In genomic region chr19:12140545-12141404, GRCh38 we compare ENCODE assay signal across 8 cellular contexts. TPM values are rescaled to one million over a fixed set of nuclear protein-coding genes. Genes with fewer than 3 reads are reported as not detected.
DNase-seq lines count a peak whose midpoint lies in the region; ATAC-seq and TF ChIP-seq lines count a peak whose summit lies in the region.

No MANE protein-coding gene starts in this region.

- peak; percentile 10 for ATAC-seq in HG03196 (IDR thresholded peaks at IDR 0.05; ENCODE audit: unreplicated experiment)
- peak; percentile 91 for ATAC-seq in left lung
- ATAC-seq in GM21576 (IDR thresholded peaks at IDR 0.05; ENCODE audit: unreplicated experiment), result no peak

- peak overlapping the region in 1 of 2 donors; percentile 90 for H3K27ac ChIP-seq in coronary artery
- H3K27ac ChIP-seq in left lung, result peak overlapping the region in 1 of 2 donors; percentile 86

- peaks cover 27% of the 10 kb centered on the region for H3K36me3 Mint-ChIP-seq in activated CD4-positive, alpha-beta T cell treated with anti-CD3 and anti-CD28 coated beads, Interleukin-2, amount 10 ng/mL, durations not matched to agents 24 days and 14 days (ENCODE audit: low read depth)

- H3K4me3 Mint-ChIP-seq in activated CD4-positive, alpha-beta T cell treated with anti-CD3 and anti-CD28 coated beads, Interleukin-2, amount 10 ng/mL, durations not matched to agents 24 days and 14 days, result peak overlapping the region; percentile 90

- H3K27me3 ChIP-seq in left lung, result no peaks in the 10 kb centered on the region

- peaks cover 28% of the 10 kb centered on the region for H3K4me1 Mint-ChIP-seq in activated CD4-positive, alpha-beta T cell treated with anti-CD3 and anti-CD28 coated beads, Interleukin-2, amount 10 ng/mL, durations not matched to agents 24 days and 14 days

- peak overlapping the region; percentile 43 for H3K27ac Mint-ChIP-seq in activated CD4-positive, alpha-beta T cell treated with anti-CD3 and anti-CD28 coated beads, Interleukin-2, amount 10 ng/mL, durations not matched to agents 24 days and 14 days

- peak; percentile 85 for TF ChIP-seq CTCF in GM12874 (IDR thresholded peaks at IDR 0.05; ENCODE audit: insufficient read depth, low read depth, low read length)
- peak; percentile 74 for TF ChIP-seq CTCF in coronary artery (IDR thresholded peaks at IDR 0.05)
- peak; percentile 91 to 98 for TF ChIP-seq CTCF in left lung (IDR thresholded peaks at IDR 0.05)

- H3K4me3 ChIP-seq in coronary artery (peak overlapping the region; percentile 90), left lung (peak overlapping the region; percentile 77 to 78)

- H3K9me3 Mint-ChIP-seq in activated CD4-positive, alpha-beta T cell treated with anti-CD3 and anti-CD28 coated beads, Interleukin-2, amount 10 ng/mL, durations not matched to agents 24 days and 14 days, result peaks cover 8% of the 10 kb centered on the region

- peaks cover 0 to 27% of the 10 kb centered on the region in 2 donors for H3K36me3 ChIP-seq in left lung

- peak; percentile 76 for DNase-seq in NCI-H510A treated with DMSO at 0.1 percent for 48 hours (lab: John Stamatoyannopoulos, UW)
- peak; percentile 95 for DNase-seq in activated CD4-positive, alpha-beta T cell treated with anti-CD3 and anti-CD28 coated beads, Interleukin-2, amount 10 ng/mL, durations not matched to agents 24 days and 14 days
- DNase-seq in coronary artery (ENCODE audit: low spot score), result peak; percentile 89
- peak; percentile 88 to 95 for DNase-seq in left lung
- peak; percentile 85 for DNase-seq in stimulated activated CD4-positive, alpha-beta T cell treated with anti-CD3 and anti-CD28 coated beads, Interleukin-1b, Interleukin-23, amount 100 ng/mL, for 48 hours

- peaks cover 0 to 13% of the 10 kb centered on the region in 2 donors for H3K9me3 ChIP-seq in left lung

- intact Hi-C loops in activated CD4-positive, alpha-beta T cell treated with anti-CD3 and anti-CD28 coated beads, Interleukin-2, amount 10 ng/mL, durations not matched to agents 24 days and 14 days (cut with micrococcal nuclease), result loop anchor here (1.0 kb wide), 7 partner anchors 49 to 343 kb away; no protein-coding TSS in a partner anchor
- intact Hi-C loops in left lung (cut with DNase I), result loop anchor here in 1 of 2 donors (5.0 kb wide), 1 partner anchor 83 kb away; no protein-coding TSS in a partner anchor

- H3K27me3 Mint-ChIP-seq in activated CD4-positive, alpha-beta T cell treated with anti-CD3 and anti-CD28 coated beads, Interleukin-2, amount 10 ng/mL, durations not matched to agents 24 days and 14 days, result no peaks in the 10 kb centered on the region

- H3K4me1 ChIP-seq in left lung, result peaks cover 11 to 28% of the 10 kb centered on the region in 2 donors

RNA-seq across cellular contexts. Expression of gene ZNF20, which starts 0.6 kb away (rescaled TPM):
- total RNA-seq in activated CD4-positive, alpha-beta T cell treated with anti-CD3 and anti-CD28 coated beads, Interleukin-2, amount 10 ng/mL, durations not matched to agents 24 days and 14 days, result 2.0 and 2.1 TPM in 2 replicates
- 1 to 10 TPM; 3.5 to 4.8 TPM for total RNA-seq in left lung

RNA-seq across cellular contexts. Expression of gene ZNF625, which starts 15.8 kb away (rescaled TPM):
- total RNA-seq in activated CD4-positive, alpha-beta T cell treated with anti-CD3 and anti-CD28 coated beads, Interleukin-2, amount 10 ng/mL, durations not matched to agents 24 days and 14 days, result 3.0 and 3.7 TPM in 2 replicates
- 1 to 10 TPM; 6.4 to 6.9 TPM for total RNA-seq in left lung

RNA-seq across cellular contexts. Expression of gene ZNF136, which starts 22.1 kb away (rescaled TPM):
- total RNA-seq in activated CD4-positive, alpha-beta T cell treated with anti-CD3 and anti-CD28 coated beads, Interleukin-2, amount 10 ng/mL, durations not matched to agents 24 days and 14 days, result 9.4 and 10.3 TPM in 2 replicates
- total RNA-seq in left lung, result 1 to 10 TPM; 8.9 to 9.6 TPM
